Comparison of ENCODE assay signal across 9 cellular contexts in the genomic region with DNA sequence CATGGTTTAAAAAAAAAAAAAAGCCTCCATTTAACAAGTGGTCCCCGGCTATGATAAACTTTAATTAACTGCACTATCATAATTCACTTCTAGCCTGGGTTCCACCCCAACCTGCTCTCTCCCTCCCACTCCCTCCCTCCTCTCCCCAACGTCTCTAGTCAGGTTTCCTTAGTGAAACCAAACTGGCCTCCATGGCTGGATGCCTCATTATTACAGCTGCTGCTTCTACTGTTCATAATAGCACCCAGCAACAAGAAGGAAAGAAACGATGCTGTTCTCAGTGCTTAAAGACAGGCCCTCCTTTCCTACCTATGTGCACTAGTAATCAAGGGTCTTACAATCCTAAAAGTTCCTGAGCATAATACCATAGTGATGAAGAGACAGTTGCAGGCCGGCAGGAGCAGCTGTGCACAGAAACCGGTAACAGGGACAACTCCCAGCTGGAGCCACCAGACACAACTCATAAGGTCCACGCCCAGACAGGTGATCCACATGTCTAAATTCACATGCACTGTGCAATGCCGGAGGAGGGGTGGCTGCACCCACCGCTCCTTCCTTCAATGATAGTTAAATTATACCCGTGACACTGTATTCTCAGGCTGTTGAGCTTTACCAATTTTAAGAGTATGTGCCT. TPM values are rescaled to one million over a fixed set of nuclear protein-coding genes. Genes with fewer than 3 reads are reported as not detected.
A peak's percentile ranks its signal among the peaks of the same experiment; 100 is the strongest.
DNase-seq lines count a peak whose midpoint lies in the region; ATAC-seq and TF ChIP-seq lines count a peak whose summit lies in the region.
"Had no signal": no experiment of that assay in that cellular context is flagged by ENCODE, and none has a peak within 500 bp of the region (broad histone marks: within the 10 kb centered on the region; RNA-seq: fewer than 3 reads in every experiment).

No MANE protein-coding gene starts in this region.

- intact Hi-C loops in activated CD4-positive, alpha-beta T cell treated with anti-CD3 and anti-CD28 coated beads for 36 hours (cut with DNase I, micrococcal nuclease): loop anchor here (5.0 to 10.0 kb wide), 4 partner anchors 108 to 868 kb away; a partner anchor contains a TSS

- ATAC-seq in activated CD4-positive, alpha-beta T cell treated with anti-CD3 and anti-CD28 coated beads for 36 hours: peak; percentile 67
- ATAC-seq in HG03175 (IDR thresholded peaks at IDR 0.05; ENCODE audit: unreplicated experiment) (peak; percentile 60), WTC11 (no peak), GM21723 (IDR thresholded peaks at IDR 0.05; ENCODE audit: unreplicated experiment) (no peak)

- POLR2A ChIA-PET in activated CD4-positive, alpha-beta T cell treated with anti-CD3 and anti-CD28 coated beads for 36 hours (lab: Charles Lee): interaction anchor here (0.6 to 2.6 kb wide), 3 partner anchors 21 to 93 kb away, joined by 3 to 12 read pairs (median 5); no protein-coding TSS in a partner anchor
- POLR2A ChIA-PET in WTC11 (lab: Charles Lee): interaction anchor here (1.0 to 6.6 kb wide), 3 partner anchors 18 to 103 kb away, joined by 4 to 38 read pairs (median 6); no protein-coding TSS in a partner anchor

- TF ChIP-seq CTCF in WTC11 (IDR thresholded peaks at IDR 0.05) (no peak), nephron progenitor cell (IDR thresholded peaks at IDR 0.05) (no peak), endothelial cell (IDR thresholded peaks at IDR 0.05; ENCODE audit: unreplicated experiment) (no peak)

- H3K4me3 Mint-ChIP-seq in activated CD4-positive, alpha-beta T cell treated with anti-CD3 and anti-CD28 coated beads for 36 hours: peak overlapping the region; percentile 59
- H3K4me3 Mint-ChIP-seq in WTC11 (no peak overlapping the region), nephron progenitor cell (peak overlapping the region; percentile 20), endothelial cell (ENCODE audit: unreplicated experiment) (no peak overlapping the region)

- H3K9me3 Mint-ChIP-seq in activated CD4-positive, alpha-beta T cell treated with anti-CD3 and anti-CD28 coated beads for 36 hours (ENCODE audit: low read depth): no peaks in the 10 kb centered on the region
- H3K9me3 Mint-ChIP-seq in WTC11 (no peaks in the 10 kb centered on the region), nephron progenitor cell (no peaks in the 10 kb centered on the region), endothelial cell (ENCODE audit: unreplicated experiment) (no peaks in the 10 kb centered on the region)

- peak overlapping the region; percentile 81 for H3K27ac Mint-ChIP-seq in activated CD4-positive, alpha-beta T cell treated with anti-CD3 and anti-CD28 coated beads for 36 hours
- peak overlapping the region; percentile 99 for H3K27ac Mint-ChIP-seq in WTC11
- peak overlapping the region; percentile 48 for H3K27ac Mint-ChIP-seq in nephron progenitor cell
- no peak overlapping the region for H3K27ac Mint-ChIP-seq in endothelial cell (ENCODE audit: unreplicated experiment)

- CTCF ChIA-PET in activated CD4-positive, alpha-beta T cell treated with anti-CD3 and anti-CD28 coated beads for 36 hours (lab: Charles Lee): interaction anchor here (0.6 to 1.6 kb wide), 11 partner anchors 12 to 440 kb away, joined by 3 to 5 read pairs (median 3); no protein-coding TSS in a partner anchor
- CTCF ChIA-PET in WTC11 (lab: Charles Lee): interaction anchor here (0.8 to 6.1 kb wide), 11 partner anchors 12 to 149 kb away, joined by 3 to 45 read pairs (median 5); no protein-coding TSS in a partner anchor

- H3K27me3 Mint-ChIP-seq in activated CD4-positive, alpha-beta T cell treated with anti-CD3 and anti-CD28 coated beads for 36 hours: no peaks in the 10 kb centered on the region
- H3K27me3 Mint-ChIP-seq in WTC11 (ENCODE audit: low read depth) (peaks cover 2% of the 10 kb centered on the region; the same call in 1 of the 2 replicates), nephron progenitor cell (ENCODE audit: low read depth, poor library complexity) (peaks cover 12% of the 10 kb centered on the region), endothelial cell (ENCODE audit: unreplicated experiment) (peaks cover 7% of the 10 kb centered on the region)

- H3K36me3 Mint-ChIP-seq in activated CD4-positive, alpha-beta T cell treated with anti-CD3 and anti-CD28 coated beads for 36 hours (ENCODE audit: low read depth): peaks cover 26% of the 10 kb centered on the region
- H3K36me3 Mint-ChIP-seq in WTC11: peaks cover 9% of the 10 kb centered on the region
- H3K36me3 Mint-ChIP-seq in nephron progenitor cell (ENCODE audit: low read depth): no peaks in the 10 kb centered on the region
- H3K36me3 Mint-ChIP-seq in endothelial cell (ENCODE audit: low read depth, unreplicated experiment): no peaks in the 10 kb centered on the region

- peaks cover 43% of the 10 kb centered on the region for H3K4me1 Mint-ChIP-seq in activated CD4-positive, alpha-beta T cell treated with anti-CD3 and anti-CD28 coated beads for 36 hours
- peaks cover 32% of the 10 kb centered on the region for H3K4me1 Mint-ChIP-seq in WTC11
- peaks cover 42% of the 10 kb centered on the region for H3K4me1 Mint-ChIP-seq in nephron progenitor cell
- peaks cover 15% of the 10 kb centered on the region for H3K4me1 Mint-ChIP-seq in endothelial cell (ENCODE audit: unreplicated experiment)

- peak; percentile 67 for DNase-seq in activated CD4-positive, alpha-beta T cell treated with anti-CD3 and anti-CD28 coated beads for 36 hours
- no peak for DNase-seq in activated CD4-positive, alpha-beta T cell treated with anti-CD3 and anti-CD28 coated beads, Interleukin-2, amount 50 U/mL, for 1 hour
- no peak for DNase-seq in WTC11 (ENCODE audit: low spot score)
- no peak for DNase-seq in nephron progenitor cell
- no peak for DNase-seq in NOMO-1 treated with dmso at 0.1 percent for 144 hours (lab: John Stamatoyannopoulos, UW; ENCODE audit: unreplicated experiment)
- DNase-seq in endothelial cell (ENCODE audit: low spot score): no peak
- DNase-seq: DND-41 had no signal

TF ChIP-seq in WTC11, 78 proteins besides CTCF, POLR2A, EP300 and RAD21 (continues in another document):
- TF ChIP-seq TEAD1 (CRISPR knock-in tag; IDR thresholded peaks at IDR 0.05) (no peak), SP1 (CRISPR knock-in tag; conservative IDR thresholded peaks at IDR 0.05) (no peak), ZNF416 (CRISPR knock-in tag; IDR thresholded peaks at IDR 0.05) (no peak), OVOL2 (CRISPR knock-in tag; IDR thresholded peaks at IDR 0.05; ENCODE audit: borderline replicate concordance) (no peak), NFATC4 (CRISPR knock-in tag; IDR thresholded peaks at IDR 0.05) (no peak), FOXK1 (CRISPR knock-in tag; IDR thresholded peaks at IDR 0.05) (no peak), JUN (CRISPR knock-in tag; IDR thresholded peaks at IDR 0.05) (no peak), EMX1 (CRISPR knock-in tag; IDR thresholded peaks at IDR 0.05) (no peak), ETV6 (CRISPR knock-in tag; IDR thresholded peaks at IDR 0.05) (no peak), IRF2 (CRISPR knock-in tag; IDR thresholded peaks at IDR 0.05; ENCODE audit: borderline replicate concordance, low read depth) (no peak)
- TF ChIP-seq, protein P1, sequence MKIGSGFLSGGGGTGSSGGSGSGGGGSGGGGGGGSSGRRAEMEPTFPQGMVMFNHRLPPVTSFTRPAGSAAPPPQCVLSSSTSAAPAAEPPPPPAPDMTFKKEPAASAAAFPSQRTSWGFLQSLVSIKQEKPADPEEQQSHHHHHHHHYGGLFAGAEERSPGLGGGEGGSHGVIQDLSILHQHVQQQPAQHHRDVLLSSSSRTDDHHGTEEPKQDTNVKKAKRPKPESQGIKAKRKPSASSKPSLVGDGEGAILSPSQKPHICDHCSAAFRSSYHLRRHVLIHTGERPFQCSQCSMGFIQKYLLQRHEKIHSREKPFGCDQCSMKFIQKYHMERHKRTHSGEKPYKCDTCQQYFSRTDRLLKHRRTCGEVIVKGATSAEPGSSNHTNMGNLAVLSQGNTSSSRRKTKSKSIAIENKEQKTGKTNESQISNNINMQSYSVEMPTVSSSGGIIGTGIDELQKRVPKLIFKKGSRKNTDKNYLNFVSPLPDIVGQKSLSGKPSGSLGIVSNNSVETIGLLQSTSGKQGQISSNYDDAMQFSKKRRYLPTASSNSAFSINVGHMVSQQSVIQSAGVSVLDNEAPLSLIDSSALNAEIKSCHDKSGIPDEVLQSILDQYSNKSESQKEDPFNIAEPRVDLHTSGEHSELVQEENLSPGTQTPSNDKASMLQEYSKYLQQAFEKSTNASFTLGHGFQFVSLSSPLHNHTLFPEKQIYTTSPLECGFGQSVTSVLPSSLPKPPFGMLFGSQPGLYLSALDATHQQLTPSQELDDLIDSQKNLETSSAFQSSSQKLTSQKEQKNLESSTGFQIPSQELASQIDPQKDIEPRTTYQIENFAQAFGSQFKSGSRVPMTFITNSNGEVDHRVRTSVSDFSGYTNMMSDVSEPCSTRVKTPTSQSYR (CRISPR knock-in tag; IDR thresholded peaks at IDR 0.05): no peak
- TF ChIP-seq, protein P2, sequence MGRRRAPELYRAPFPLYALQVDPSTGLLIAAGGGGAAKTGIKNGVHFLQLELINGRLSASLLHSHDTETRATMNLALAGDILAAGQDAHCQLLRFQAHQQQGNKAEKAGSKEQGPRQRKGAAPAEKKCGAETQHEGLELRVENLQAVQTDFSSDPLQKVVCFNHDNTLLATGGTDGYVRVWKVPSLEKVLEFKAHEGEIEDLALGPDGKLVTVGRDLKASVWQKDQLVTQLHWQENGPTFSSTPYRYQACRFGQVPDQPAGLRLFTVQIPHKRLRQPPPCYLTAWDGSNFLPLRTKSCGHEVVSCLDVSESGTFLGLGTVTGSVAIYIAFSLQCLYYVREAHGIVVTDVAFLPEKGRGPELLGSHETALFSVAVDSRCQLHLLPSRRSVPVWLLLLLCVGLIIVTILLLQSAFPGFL (CRISPR knock-in tag; IDR thresholded peaks at IDR 0.05; ENCODE audit: borderline replicate concordance): no peak
- TF ChIP-seq, protein P3, sequence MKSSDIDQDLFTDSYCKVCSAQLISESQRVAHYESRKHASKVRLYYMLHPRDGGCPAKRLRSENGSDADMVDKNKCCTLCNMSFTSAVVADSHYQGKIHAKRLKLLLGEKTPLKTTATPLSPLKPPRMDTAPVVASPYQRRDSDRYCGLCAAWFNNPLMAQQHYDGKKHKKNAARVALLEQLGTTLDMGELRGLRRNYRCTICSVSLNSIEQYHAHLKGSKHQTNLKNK (CRISPR knock-in tag; IDR thresholded peaks at IDR 0.05): no peak
- TF ChIP-seq, protein P4, sequence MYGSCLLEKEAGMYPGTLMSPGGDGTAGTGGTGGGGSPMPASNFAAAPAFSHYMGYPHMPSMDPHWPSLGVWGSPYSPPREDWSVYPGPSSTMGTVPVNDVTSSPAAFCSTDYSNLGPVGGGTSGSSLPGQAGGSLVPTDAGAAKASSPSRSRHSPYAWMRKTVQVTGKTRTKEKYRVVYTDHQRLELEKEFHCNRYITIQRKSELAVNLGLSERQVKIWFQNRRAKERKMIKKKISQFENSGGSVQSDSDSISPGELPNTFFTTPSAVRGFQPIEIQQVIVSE (CRISPR knock-in tag; IDR thresholded peaks at IDR 0.05; ENCODE audit: borderline replicate concordance): no peak

RNA-seq across cellular contexts. Expression of a gene that starts 6.2 kb away (rescaled TPM):
- total RNA-seq in activated CD4-positive, alpha-beta T cell treated with anti-CD3 and anti-CD28 coated beads for 36 hours: 10 to 100 TPM; 34.3 to 40.1 TPM
- total RNA-seq in WTC11 (2021): 106 to 126 TPM (median 110 TPM) in 3 replicates
- total RNA-seq in endothelial cell (ENCODE audit: unreplicated experiment): 8.6 TPM

Comparison
In these comparisons a context has a peak if more than half of its experiments do, and no peak if none do; other contexts are left out.
1. ATAC-seq: peak in activated CD4-positive, alpha-beta T cell treated with anti-CD3 and anti-CD28 coated beads for 36 hours (single experiment) and HG03175 (single experiment); none in WTC11 (single experiment) and GM21723 (single experiment).
2. H3K4me3 Mint-ChIP-seq: peak in activated CD4-positive, alpha-beta T cell treated with anti-CD3 and anti-CD28 coated beads for 36 hours (single experiment) and nephron progenitor cell (single experiment); none in WTC11 (single experiment) and endothelial cell (single experiment).